25 cellular contexts compared by ENCODE assay signal in genomic region chr7:22074961-22075360, GRCh38.
"Had no signal": no experiment of that assay in that cellular context is flagged by ENCODE, and none has a peak within 500 bp of the region (broad histone marks: within the 10 kb centered on the region; RNA-seq: fewer than 3 reads in every experiment).

No MANE protein-coding gene starts in this region.

- H3K4me1 Mint-ChIP-seq: central memory CD8-positive, alpha-beta T cell had no signal

- H3K9me3 ChIP-seq: esophagus muscularis mucosa, heart right ventricle, left lung, lower lobe of right lung had no signal

- H3K4me3 ChIP-seq: esophagus muscularis mucosa, heart right ventricle, left lung, lower lobe of right lung, spleen had no signal

- H3K36me3 ChIP-seq: esophagus muscularis mucosa, heart right ventricle, left lung, lower lobe of right lung, spleen had no signal

- H3K27me3 ChIP-seq: esophagus muscularis mucosa had no signal

- H3K4me3 Mint-ChIP-seq: activated T-cell treated with anti-CD3 and anti-CD28 coated beads, Interleukin-2, amount 50 U/mL, for 72 hours; central memory CD8-positive, alpha-beta T cell; nephron had no signal

- H3K9me3 Mint-ChIP-seq: activated naive CD4-positive, alpha-beta T cell treated with anti-CD3 and anti-CD28 coated beads, Interleukin-2, amount 50 U/mL, for 72 hours; activated T-cell treated with anti-CD3 and anti-CD28 coated beads, Interleukin-2, amount 50 U/mL, for 72 hours; central memory CD8-positive, alpha-beta T cell; nephron had no signal

- DNase-seq: activated CD4-positive, alpha-beta T cell treated with anti-CD3 and anti-CD28 coated beads for 4 hours; activated CD4-positive, alpha-beta T cell treated with anti-CD3 and anti-CD28 coated beads, Interleukin-2, amount 50 U/mL, for 4 hours; activated naive CD4-positive, alpha-beta T cell; activated T-cell treated with anti-CD3 and anti-CD28 coated beads for 4 hours; activated T-cell treated with anti-CD3 and anti-CD28 coated beads, Interleukin-2, amount 50 U/mL, for 72 hours; anterior cingulate cortex; dermis blood vessel endothelial cell; effector CD4-positive, alpha-beta T cell; foreskin keratinocyte; heart right ventricle; kidney glomerular epithelial cell; left lung; lower lobe of right lung; mesendoderm; posterior cingulate gyrus; right cardiac atrium; spleen; stimulated activated naive CD4-positive, alpha-beta T cell treated with Interleukin-2 at 50 U/mL for 16 hours; T-helper 9 cell; trophoblast cell had no signal

- H3K4me1 ChIP-seq: foreskin keratinocyte, heart right ventricle, left lung, lower lobe of right lung, spleen had no signal

- H3K27ac Mint-ChIP-seq: activated naive CD4-positive, alpha-beta T cell treated with anti-CD3 and anti-CD28 coated beads, Interleukin-2, amount 50 U/mL, for 72 hours; activated T-cell treated with anti-CD3 and anti-CD28 coated beads, Interleukin-2, amount 50 U/mL, for 72 hours had no signal

- H3K36me3 Mint-ChIP-seq: activated naive CD4-positive, alpha-beta T cell treated with anti-CD3 and anti-CD28 coated beads, Interleukin-2, amount 50 U/mL, for 72 hours had no signal

- H3K27ac ChIP-seq: esophagus muscularis mucosa, foreskin keratinocyte, heart right ventricle, left lung, lower lobe of right lung, spleen, VCaP had no signal
